Comparison of ENCODE assay signal across 10 cellular contexts in the genomic region with DNA sequence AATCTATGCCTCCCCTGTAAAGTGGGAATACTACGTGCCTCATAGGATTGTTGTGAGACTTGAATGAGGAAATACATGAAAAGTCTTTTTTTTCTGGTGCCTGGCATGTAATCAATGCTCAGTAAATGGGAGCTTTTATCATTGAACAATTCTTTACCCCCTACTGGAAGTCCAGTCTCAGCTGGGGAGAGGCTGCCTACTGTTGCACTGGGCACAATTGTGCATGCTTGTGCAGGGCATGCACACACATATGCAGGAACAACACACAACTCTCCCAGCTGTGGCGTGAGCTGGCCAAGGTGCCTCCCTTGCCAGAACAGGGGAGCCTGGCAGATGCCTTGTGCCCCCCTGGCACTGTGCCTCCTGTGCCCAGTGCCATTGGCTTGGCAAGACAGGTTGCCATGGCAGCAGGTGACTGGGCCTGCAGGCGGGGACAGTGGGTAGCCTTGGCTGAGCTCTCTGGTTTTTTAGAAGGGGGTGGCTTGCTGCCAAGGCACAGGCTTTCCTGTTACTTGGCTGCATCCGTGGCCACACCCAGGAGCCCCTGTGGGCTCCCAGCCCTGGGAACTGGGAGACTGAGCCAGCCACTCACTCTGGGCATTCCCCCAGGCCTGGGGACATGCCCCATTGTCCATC.
DNase-seq lines count a peak whose midpoint lies in the region; ATAC-seq lines count a peak whose summit lies in the region.
"Had no signal": no experiment of that assay in that cellular context is flagged by ENCODE, and none has a peak within 500 bp of the region (broad histone marks: within the 10 kb centered on the region; RNA-seq: fewer than 3 reads in every experiment).

No MANE protein-coding gene starts in this region.

- H3K27ac ChIP-seq in caudate nucleus (ENCODE audit: low read depth, low read length), result peak overlapping the region; percentile 19
- H3K27ac ChIP-seq: C4-2B had no signal

- in situ Hi-C loops in ACHN (cut with HindIII; ENCODE audit: low pct_ligation_motif_present, low pct_unique_long_range_greater_than_20kb, low sequenced_read_pairs), result no loop called here

- DNase-seq in ACHN (peak; percentile 30), NCI-H2029 treated with DMSO at 0.1 percent for 48 hours (lab: John Stamatoyannopoulos, UW) (peak; percentile 59), caudate nucleus (lab: John Stamatoyannopoulos, UW) (peak in 52 of 61 donors; percentile 30 to 96 (median 62)), middle frontal gyrus (ENCODE audit: extremely low spot score, low spot score) (peak; percentile 64)
- no peak for DNase-seq in activated T-cell treated with anti-CD3 and anti-CD28 coated beads, Interleukin-2, amount 50 U/mL, for 1 hour
- no peak for DNase-seq in activated T-cell treated with anti-CD3 and anti-CD28 coated beads, Interleukin-2, amount 50 U/mL, for 48 hours

- ATAC-seq in GM21423 (IDR thresholded peaks at IDR 0.05; ENCODE audit: unreplicated experiment) (no peak), GM18498 (IDR thresholded peaks at IDR 0.05; ENCODE audit: unreplicated experiment) (no peak)
- ATAC-seq: Panc1 had no signal

Comparison
In these comparisons a context has a peak if more than half of its experiments do, and no peak if none do; other contexts are left out.
1. DNase-seq: peak in ACHN (single experiment), NCI-H2029 treated with DMSO at 0.1 percent for 48 hours (single experiment), caudate nucleus (52 of 61) and middle frontal gyrus (single experiment); none in activated T-cell treated with anti-CD3 and anti-CD28 coated beads, Interleukin-2, amount 50 U/mL, for 1 hour (single experiment) and activated T-cell treated with anti-CD3 and anti-CD28 coated beads, Interleukin-2, amount 50 U/mL, for 48 hours (0 of 2).